Comparison of ENCODE assay signal across 11 cellular contexts in the genomic region with DNA sequence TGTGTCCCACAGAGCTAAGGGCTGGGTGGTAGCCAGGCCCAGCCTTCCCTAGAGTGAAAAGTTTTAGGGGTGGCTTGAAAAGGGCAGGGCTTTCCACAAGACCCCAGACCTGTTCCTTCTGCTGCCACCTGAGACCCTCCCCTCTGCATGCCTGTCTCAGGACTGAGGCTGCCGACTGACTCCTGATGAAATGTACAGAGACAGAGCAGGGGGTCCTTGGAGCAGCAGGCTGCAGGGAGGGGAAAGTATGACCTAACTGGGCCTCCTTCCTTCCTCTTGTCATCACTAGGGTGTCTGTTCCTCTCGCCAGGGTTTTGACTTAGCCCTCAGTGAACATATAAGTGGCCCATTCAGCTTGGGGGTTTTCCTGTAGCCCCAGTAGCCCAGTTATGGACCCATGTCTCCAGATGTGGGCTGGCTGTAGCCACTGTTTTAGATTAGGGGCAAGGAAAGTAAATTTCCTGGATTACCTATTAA. TPM values are rescaled to one million over a fixed set of nuclear protein-coding genes. Genes with fewer than 3 reads are reported as not detected.
DNase-seq lines count a peak whose midpoint lies in the region; ATAC-seq and TF ChIP-seq lines count a peak whose summit lies in the region.
"Had no signal": no experiment of that assay in that cellular context is flagged by ENCODE, and none has a peak within 500 bp of the region (broad histone marks: within the 10 kb centered on the region; RNA-seq: fewer than 3 reads in every experiment).

No MANE protein-coding gene starts in this region.

- H3K36me3 Mint-ChIP-seq in CD4-positive, CD25-positive, alpha-beta regulatory T cell: peaks cover 25% of the 10 kb centered on the region
- H3K36me3 Mint-ChIP-seq in naive thymus-derived CD4-positive, alpha-beta T cell: peaks cover 2 to 41% (median 9%) of the 10 kb centered on the region in 5 donors

- H3K36me3 ChIP-seq in CD4-positive, CD25-positive, alpha-beta regulatory T cell (ENCODE audit: control insufficient read depth, insufficient read depth, low read length): no peaks in the 10 kb centered on the region
- peaks cover 36% of the 10 kb centered on the region for H3K36me3 ChIP-seq in WERI-Rb-1
- H3K36me3 ChIP-seq in naive thymus-derived CD4-positive, alpha-beta T cell (ENCODE audit: control insufficient read depth in 2 of 3, insufficient read depth in 3 of 3, low read length in 3 of 3): peaks cover 0 to 8% (median 0%) of the 10 kb centered on the region in 3 experiments
- H3K36me3 ChIP-seq in body of pancreas (replicated peaks in 1 of 2; ENCODE audit: insufficient read depth in 1 of 2, low read depth in 2 of 2): peaks cover 0 to 4% of the 10 kb centered on the region in 2 donors
- H3K36me3 ChIP-seq: right atrium auricular region had no signal

- POLR2A ChIA-PET in naive thymus-derived CD4-positive, alpha-beta T cell (lab: Charles Lee): interaction anchor here (0.6 to 17.2 kb wide), 8 partner anchors 7 to 255 kb away, joined by 3 to 300 read pairs (median 4); partner anchors contain the start of gene NFATC3

- H3K4me3 Mint-ChIP-seq in CD4-positive, CD25-positive, alpha-beta regulatory T cell: peak overlapping the region in 3 of 4 donors; percentile 50 to 70 (median 64)
- peak overlapping the region; percentile 33 to 80 (median 69) for H3K4me3 Mint-ChIP-seq in naive thymus-derived CD4-positive, alpha-beta T cell

- TF ChIP-seq POLR2A in body of pancreas (IDR thresholded peaks at IDR 0.05): no peak

- H3K27me3 Mint-ChIP-seq in CD4-positive, CD25-positive, alpha-beta regulatory T cell: no peaks in the 10 kb centered on the region
- no peaks in the 10 kb centered on the region for H3K27me3 Mint-ChIP-seq in naive thymus-derived CD4-positive, alpha-beta T cell

- H3K4me3 ChIP-seq in CD4-positive, CD25-positive, alpha-beta regulatory T cell (ENCODE audit: low read depth, low read length): peak overlapping the region; percentile 45
- H3K4me3 ChIP-seq in WERI-Rb-1 (ENCODE audit: low read depth, low read length) (no peak overlapping the region), body of pancreas (no peak overlapping the region)
- H3K4me3 ChIP-seq in naive thymus-derived CD4-positive, alpha-beta T cell (ENCODE audit: low read length): peak overlapping the region; percentile 46
- H3K4me3 ChIP-seq: right atrium auricular region had no signal

- in situ Hi-C loops in ACHN (cut with HindIII; ENCODE audit: low pct_ligation_motif_present, low pct_unique_long_range_greater_than_20kb, low sequenced_read_pairs): no loop called here

- H3K27ac Mint-ChIP-seq in CD4-positive, CD25-positive, alpha-beta regulatory T cell: peak overlapping the region; percentile 80 to 95 (median 89)
- peak overlapping the region; percentile 69 to 94 (median 85) for H3K27ac Mint-ChIP-seq in naive thymus-derived CD4-positive, alpha-beta T cell

- peak in 1 of 2 donors; percentile 1 for ATAC-seq in CD4-positive, CD25-positive, alpha-beta regulatory T cell (ENCODE audit: low read depth in 2 of 2)
- ATAC-seq in naive thymus-derived CD4-positive, alpha-beta T cell: no peak
- ATAC-seq in GM21576 (IDR thresholded peaks at IDR 0.05; ENCODE audit: unreplicated experiment): no peak
- ATAC-seq in body of pancreas: no peak

- CTCF ChIA-PET in naive thymus-derived CD4-positive, alpha-beta T cell (lab: Charles Lee): interaction anchor here (0.6 to 4.9 kb wide), 10 partner anchors 10 to 254 kb away, joined by 3 to 57 read pairs (median 3); partner anchors contain the start of gene NFATC3

- H3K27me3 ChIP-seq in CD4-positive, CD25-positive, alpha-beta regulatory T cell (ENCODE audit: control insufficient read depth, insufficient read depth, low read length): no peaks in the 10 kb centered on the region
- H3K27me3 ChIP-seq in WERI-Rb-1 (ENCODE audit: insufficient read depth, low read depth, severe bottlenecking) (no peaks in the 10 kb centered on the region), body of pancreas (no peaks in the 10 kb centered on the region)
- no peaks in the 10 kb centered on the region for H3K27me3 ChIP-seq in naive thymus-derived CD4-positive, alpha-beta T cell (ENCODE audit: control insufficient read depth in 2 of 2, insufficient read depth in 2 of 2, low read length in 2 of 2)
- H3K27me3 ChIP-seq: right atrium auricular region had no signal

- H3K4me1 Mint-ChIP-seq in CD4-positive, CD25-positive, alpha-beta regulatory T cell: peaks cover 18 to 83% (median 51%) of the 10 kb centered on the region in 4 donors
- peaks cover 64 to 89% (median 82%) of the 10 kb centered on the region in 7 donors for H3K4me1 Mint-ChIP-seq in naive thymus-derived CD4-positive, alpha-beta T cell

- peaks cover 0 to under 1% (median 0%) of the 10 kb centered on the region in 7 donors for H3K9me3 Mint-ChIP-seq in CD4-positive, CD25-positive, alpha-beta regulatory T cell
- no peaks in the 10 kb centered on the region for H3K9me3 Mint-ChIP-seq in naive thymus-derived CD4-positive, alpha-beta T cell

- peak overlapping the region; percentile 63 for H3K27ac ChIP-seq in CD4-positive, CD25-positive, alpha-beta regulatory T cell (ENCODE audit: insufficient read depth, low read length, poor library complexity, severe bottlenecking)
- H3K27ac ChIP-seq in WERI-Rb-1 (peak overlapping the region; percentile 76), body of pancreas (no peak overlapping the region)
- peak overlapping the region; percentile 59 for H3K27ac ChIP-seq in naive thymus-derived CD4-positive, alpha-beta T cell (ENCODE audit: low read depth, low read length)
- H3K27ac ChIP-seq: C4-2B, right atrium auricular region had no signal

- peak in 1 of 3 donors; percentile 47 for DNase-seq in CD4-positive, CD25-positive, alpha-beta regulatory T cell
- peak; percentile 42 for DNase-seq in GM20000 (ENCODE audit: low spot score)
- DNase-seq in WERI-Rb-1: no peak
- no peak for DNase-seq in naive thymus-derived CD4-positive, alpha-beta T cell
- DNase-seq in ACHN: no peak
- DNase-seq in body of pancreas: no peak
- DNase-seq in nucleus accumbens (lab: John Stamatoyannopoulos, UW): no peak
- DNase-seq: NCI-H1105 treated with DMSO at 0.1 percent for 48 hours had no signal

- no peaks in the 10 kb centered on the region for H3K9me3 ChIP-seq in CD4-positive, CD25-positive, alpha-beta regulatory T cell (ENCODE audit: control insufficient read depth in 2 of 2, low read length in 2 of 2)
- H3K9me3 ChIP-seq in WERI-Rb-1 (ENCODE audit: severe bottlenecking) (no peaks in the 10 kb centered on the region), body of pancreas (no peaks in the 10 kb centered on the region)
- H3K9me3 ChIP-seq in naive thymus-derived CD4-positive, alpha-beta T cell (ENCODE audit: control insufficient read depth in 2 of 3, low read length in 3 of 3): no peaks in the 10 kb centered on the region
- H3K9me3 ChIP-seq: right atrium auricular region had no signal

- intact Hi-C loops in naive thymus-derived CD4-positive, alpha-beta T cell (cut with micrococcal nuclease): loop anchor here (1.0 to 2.0 kb wide), 3 partner anchors 9 to 15 kb away; partner anchors contain the start of gene NFATC3 (in 2 of the 2)
- intact Hi-C loops in body of pancreas (cut with DNase I): no loop called here

- 73 to 96% methylated on average over 2 of the region's 2 CpGs for WGBS in body of pancreas, 2 donors

- no peak for TF ChIP-seq CTCF in GM20000 (IDR thresholded peaks at IDR 0.05; ENCODE audit: extremely low read depth, missing control alignments)
- no peak for TF ChIP-seq CTCF in WERI-Rb-1 (IDR thresholded peaks at IDR 0.05; ENCODE audit: low read depth, low read length)
- no peak for TF ChIP-seq CTCF in body of pancreas (IDR thresholded peaks at IDR 0.05)

- peaks cover 55% of the 10 kb centered on the region for H3K4me1 ChIP-seq in CD4-positive, CD25-positive, alpha-beta regulatory T cell (ENCODE audit: control insufficient read depth, insufficient read depth, low read length, poor library complexity, severe bottlenecking)
- H3K4me1 ChIP-seq in naive thymus-derived CD4-positive, alpha-beta T cell (ENCODE audit: control insufficient read depth in 2 of 2, insufficient read depth in 2 of 2, low read length in 2 of 2): peaks cover 68 to 70% of the 10 kb centered on the region in 2 donors
- peaks cover 7% of the 10 kb centered on the region for H3K4me1 ChIP-seq in body of pancreas

RNA-seq across cellular contexts. Expression of gene NFATC3, which starts 14.9 kb away (rescaled TPM):
- total RNA-seq in CD4-positive, CD25-positive, alpha-beta regulatory T cell: 115 TPM
- polyA plus RNA-seq in CD4-positive, CD25-positive, alpha-beta regulatory T cell: 10 to 100 TPM; 52.0 to 67.5 (median 56.6) TPM
- 100 to 1,000 TPM; 120 to 151 (median 147) TPM for total RNA-seq in naive thymus-derived CD4-positive, alpha-beta T cell
- 100 to 1,000 TPM in 1 of 2 donors, 10 to 100 TPM in 1; 75.8 to 109 TPM for polyA plus RNA-seq in naive thymus-derived CD4-positive, alpha-beta T cell
- total RNA-seq in body of pancreas: 10 to 100 TPM; 15.5 to 19.5 TPM

RNA-seq across cellular contexts. Expression of gene DUS2, which starts 47.2 kb away (rescaled TPM):
- total RNA-seq in CD4-positive, CD25-positive, alpha-beta regulatory T cell: 15.2 TPM
- polyA plus RNA-seq in CD4-positive, CD25-positive, alpha-beta regulatory T cell: 10 to 100 TPM in 2 of 4 donors, 1 to 10 TPM in 2; 7.7 to 11.5 (median 10.3) TPM
- 10 to 100 TPM; 13.6 to 25.9 (median 18.3) TPM for total RNA-seq in naive thymus-derived CD4-positive, alpha-beta T cell
- polyA plus RNA-seq in naive thymus-derived CD4-positive, alpha-beta T cell: 10 to 100 TPM in 1 of 2 donors, 1 to 10 TPM in 1; 8.7 to 13.7 TPM
- total RNA-seq in body of pancreas: 1 to 10 TPM; 3.1 to 3.6 TPM

RNA-seq across cellular contexts. Expression of gene DDX28, which starts 47.3 kb away (rescaled TPM):
- 14.9 TPM for total RNA-seq in CD4-positive, CD25-positive, alpha-beta regulatory T cell
- polyA plus RNA-seq in CD4-positive, CD25-positive, alpha-beta regulatory T cell: 10 to 100 TPM; 48.0 to 68.2 (median 63.9) TPM
- total RNA-seq in naive thymus-derived CD4-positive, alpha-beta T cell: 10 to 100 TPM; 15.5 to 19.9 (median 19.1) TPM
- polyA plus RNA-seq in naive thymus-derived CD4-positive, alpha-beta T cell: 10 to 100 TPM; 52.1 to 67.7 TPM
- 10 to 100 TPM in 1 of 2 donors, 1 to 10 TPM in 1; 3.4 to 13.2 TPM for total RNA-seq in body of pancreas

RNA-seq across cellular contexts. Expression of gene DPEP2NB, which starts 54.6 kb away (rescaled TPM):
- total RNA-seq in CD4-positive, CD25-positive, alpha-beta regulatory T cell: not detected
- not detected for polyA plus RNA-seq in CD4-positive, CD25-positive, alpha-beta regulatory T cell
- not detected for total RNA-seq in naive thymus-derived CD4-positive, alpha-beta T cell
- not detected for polyA plus RNA-seq in naive thymus-derived CD4-positive, alpha-beta T cell
- not detected for total RNA-seq in body of pancreas
- total RNA-seq: right atrium auricular region had no signal

Comparison
In these comparisons a context has a peak if more than half of its experiments do, and no peak if none do; other contexts are left out.
1. H3K27ac ChIP-seq: peak in CD4-positive, CD25-positive, alpha-beta regulatory T cell (single experiment), WERI-Rb-1 (single experiment) and naive thymus-derived CD4-positive, alpha-beta T cell (single experiment); none in body of pancreas (0 of 4).
2. H3K4me3 ChIP-seq: peak in CD4-positive, CD25-positive, alpha-beta regulatory T cell (single experiment) and naive thymus-derived CD4-positive, alpha-beta T cell (single experiment); none in WERI-Rb-1 (single experiment) and body of pancreas (0 of 2).